Comparison of ENCODE assay signal across 9 cellular contexts in the genomic region with DNA sequence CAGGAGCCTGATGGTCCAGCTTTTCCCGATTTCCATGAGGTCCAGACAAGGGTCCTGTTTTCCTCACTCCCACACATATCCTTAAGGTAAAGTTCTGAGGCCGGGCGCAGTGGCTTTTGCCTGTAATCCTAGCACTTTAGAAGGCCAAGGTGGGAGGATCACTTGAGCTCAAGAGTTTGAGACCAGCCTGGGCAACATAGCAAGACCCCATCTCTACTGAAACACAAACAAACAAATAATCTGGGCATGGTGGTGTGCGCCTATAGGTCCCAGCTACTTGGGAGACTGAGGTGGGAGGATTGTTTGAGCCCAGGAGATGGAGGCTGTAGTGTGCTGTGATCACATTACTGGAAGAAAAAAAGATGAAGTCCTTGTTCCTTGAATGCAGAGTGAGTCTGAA. TPM values are rescaled to one million over a fixed set of nuclear protein-coding genes. Genes with fewer than 3 reads are reported as not detected.
"Had no signal": no experiment of that assay in that cellular context is flagged by ENCODE, and none has a peak within 500 bp of the region (broad histone marks: within the 10 kb centered on the region; RNA-seq: fewer than 3 reads in every experiment).

No MANE protein-coding gene starts in this region.

- ATAC-seq: GM12878 had no signal

- DNase-seq: GDM1, GF-D8 had no signal

- H3K4me3 ChIP-seq: GM12878 had no signal

- FAIRE-seq: G401.6, GM12878, GM12891, GM12892, GM18507, GM19239 had no signal

RNA-seq across cellular contexts. Expression of gene IYD, which starts 53.2 kb away (rescaled TPM):
- total RNA-seq: G401, GM12878 had no signal
